In genomic region chr11:66334605-66335442, GRCh38 we compare ENCODE assay signal across 6 cellular contexts. TPM values are rescaled to one million over a fixed set of nuclear protein-coding genes. Genes with fewer than 3 reads are reported as not detected.
DNase-seq lines count a peak whose midpoint lies in the region; TF ChIP-seq lines count a peak whose summit lies in the region.

No MANE protein-coding gene starts in this region.

- H3K36me3 Mint-ChIP-seq in immature natural killer cell, result peaks cover 5 to 22% (median 19%) of the 10 kb centered on the region in 3 donors

- TF ChIP-seq POLR2A in thyroid gland (IDR thresholded peaks at IDR 0.05), result no peak

- H2AFZ ChIP-seq in MM.1S (ENCODE audit: low read length), result no peak overlapping the region

- H3K27ac ChIP-seq in BLaER1, result peak overlapping the region; percentile 77
- H3K27ac ChIP-seq in SJSA1, result peak overlapping the region; percentile 90
- H3K27ac ChIP-seq in MM.1S (ENCODE audit: low read length), result no peak overlapping the region
- no peak overlapping the region for H3K27ac ChIP-seq in thyroid gland

- TF ChIP-seq CTCF in MM.1S (IDR thresholded peaks at IDR 0.05; ENCODE audit: low read length) (no peak), thyroid gland (IDR thresholded peaks at IDR 0.05) (no peak)

- H3K4me2 ChIP-seq in BLaER1, result peak overlapping the region; percentile 97
- H3K4me2 ChIP-seq in MM.1S (ENCODE audit: low read depth, low read length), result no peak overlapping the region

- H4K20me1 ChIP-seq in BLaER1 (no peaks in the 10 kb centered on the region), MM.1S (ENCODE audit: insufficient read depth, low read length) (no peaks in the 10 kb centered on the region)

- H3K9ac ChIP-seq in BLaER1 (peak overlapping the region; percentile 67; the same call in 1 of the 2 replicates), MM.1S (ENCODE audit: low read length) (no peak overlapping the region)

- no peaks in the 10 kb centered on the region for H3K79me2 ChIP-seq in MM.1S (ENCODE audit: low read length)

- WGBS in thyroid gland, 2 donors, result 77 to 81% methylated on average over 15 to 23 of the region's 42 CpGs

- H3K4me3 ChIP-seq in BLaER1, result peak overlapping the region; percentile 62
- H3K4me3 ChIP-seq in SJSA1, result peak overlapping the region; percentile 66
- H3K4me3 ChIP-seq in MM.1S (ENCODE audit: low read length), result no peak overlapping the region
- H3K4me3 ChIP-seq in thyroid gland (replicated peaks in 1 of 3), result peak overlapping the region in 1 of 3 donors; percentile 26

- H3K4me1 Mint-ChIP-seq in immature natural killer cell, result peaks cover 15 to 24% of the 10 kb centered on the region in 2 donors

- peak overlapping the region in 3 of 5 donors; percentile 14 to 52 (median 49) for H3K4me3 Mint-ChIP-seq in immature natural killer cell

- H3F3A ChIP-seq in MM.1S (ENCODE audit: insufficient read depth, low read length), result no peaks in the 10 kb centered on the region

- DNase-seq in SJSA1 (ENCODE audit: low read depth in 1 of 2, low spot score in 2 of 2), result peak in 1 of 2 experiments; percentile 59
- no peak for DNase-seq in immature natural killer cell
- DNase-seq in UCSD-AML1 (lab: John Stamatoyannopoulos, UW; ENCODE audit: unreplicated experiment), result no peak
- DNase-seq in MM.1S, result no peak
- no peak for DNase-seq in thyroid gland

- peaks cover 88% of the 10 kb centered on the region for H3K4me1 ChIP-seq in BLaER1
- peaks cover 62% of the 10 kb centered on the region for H3K4me1 ChIP-seq in SJSA1 (replicated peaks)
- no peaks in the 10 kb centered on the region for H3K4me1 ChIP-seq in MM.1S (ENCODE audit: low read length)
- H3K4me1 ChIP-seq in thyroid gland, result peaks cover 7 to 24% of the 10 kb centered on the region in 2 donors

- H3K9me2 ChIP-seq in MM.1S (replicated peaks; ENCODE audit: insufficient read depth, low read length), result no peaks in the 10 kb centered on the region

- intact Hi-C loops in thyroid gland (cut with DNase I), result no loop called here

- peak overlapping the region in 3 of 6 donors; percentile 23 to 84 (median 45) for H3K27ac Mint-ChIP-seq in immature natural killer cell

- H3K27me3 ChIP-seq in BLaER1 (no peaks in the 10 kb centered on the region), SJSA1 (replicated peaks) (no peaks in the 10 kb centered on the region), MM.1S (replicated peaks; ENCODE audit: insufficient read depth, low read length) (peaks cover 55% of the 10 kb centered on the region), thyroid gland (no peaks in the 10 kb centered on the region)

- H3K36me3 ChIP-seq in BLaER1 (peaks cover 27% of the 10 kb centered on the region), SJSA1 (peaks cover 86% of the 10 kb centered on the region), MM.1S (replicated peaks; ENCODE audit: insufficient read depth, low read length) (no peaks in the 10 kb centered on the region), thyroid gland (peaks cover 9 to 13% of the 10 kb centered on the region in 2 donors)

- no peaks in the 10 kb centered on the region for H3K9me3 Mint-ChIP-seq in immature natural killer cell

- H3K9me3 ChIP-seq in BLaER1 (no peaks in the 10 kb centered on the region), SJSA1 (replicated peaks) (no peaks in the 10 kb centered on the region), MM.1S (replicated peaks; ENCODE audit: insufficient read depth, low read length) (no peaks in the 10 kb centered on the region), thyroid gland (no peaks in the 10 kb centered on the region)

- peaks cover 6 to 17% (median 10%) of the 10 kb centered on the region in 3 donors for H3K27me3 Mint-ChIP-seq in immature natural killer cell (ENCODE audit: low read depth in 3 of 3)

RNA-seq across cellular contexts. Expression of gene RIN1, which starts 1.4 kb away (rescaled TPM):
- 44.9 and 58.0 TPM in 2 replicates for total RNA-seq in SJSA1 (2014; rRNA removed; shearing (Covaris generic))
- under 1 TPM in 2 of 3 donors, not detected in 1; 0.17 to 0.20 TPM for polyA plus RNA-seq in immature natural killer cell
- 1 to 10 TPM; 1.3 to 7.9 (median 2.2) TPM for total RNA-seq in thyroid gland

RNA-seq across cellular contexts. Expression of gene BRMS1, which starts 10.1 kb away (rescaled TPM):
- total RNA-seq in SJSA1 (2014; rRNA removed; shearing (Covaris generic)), result 170 and 189 TPM in 2 replicates
- 10 to 100 TPM; 69.3 to 79.8 (median 76.3) TPM for polyA plus RNA-seq in immature natural killer cell
- 10 to 100 TPM; 41.4 to 64.4 (median 53.8) TPM for total RNA-seq in thyroid gland

RNA-seq across cellular contexts. Expression of gene B4GAT1, which starts 12.6 kb away (rescaled TPM):
- 44.1 and 46.5 TPM in 2 replicates for total RNA-seq in SJSA1 (2014; rRNA removed; shearing (Covaris generic))
- polyA plus RNA-seq in immature natural killer cell, result 10 to 100 TPM in 1 of 3 donors, 1 to 10 TPM in 2; 7.0 to 11.1 (median 7.4) TPM
- total RNA-seq in thyroid gland, result 10 to 100 TPM; 41.1 to 67.2 (median 49.5) TPM

RNA-seq across cellular contexts. Expression of gene CD248, which starts 18.0 kb away (rescaled TPM):
- total RNA-seq in SJSA1 (2014; rRNA removed; shearing (Covaris generic)), result 576 and 629 TPM in 2 replicates
- polyA plus RNA-seq in immature natural killer cell, result not detected
- 10 to 100 TPM in 1 of 4 donors, 1 to 10 TPM in 3; 4.6 to 24.8 (median 6.6) TPM for total RNA-seq in thyroid gland

RNA-seq across cellular contexts. Expression of gene SLC29A2, which starts 36.7 kb away (rescaled TPM):
- total RNA-seq in SJSA1 (2014; rRNA removed; shearing (Covaris generic)), result not detected in 2 replicates
- polyA plus RNA-seq in immature natural killer cell, result under 1 TPM in 2 of 3 donors, not detected in 1; 0.21 to 0.32 TPM
- total RNA-seq in thyroid gland, result 10 to 100 TPM in 2 of 4 donors, 1 to 10 TPM in 2; 5.0 to 11.4 (median 8.3) TPM

Comparison
In these comparisons a context has a peak if more than half of its experiments do, and no peak if none do; other contexts are left out.
1. H3K27ac ChIP-seq: peak in BLaER1 (single experiment) and SJSA1 (single experiment); none in MM.1S (single experiment) and thyroid gland (0 of 3).